ENCODE assay signal across 8 cellular contexts in the genomic region with DNA sequence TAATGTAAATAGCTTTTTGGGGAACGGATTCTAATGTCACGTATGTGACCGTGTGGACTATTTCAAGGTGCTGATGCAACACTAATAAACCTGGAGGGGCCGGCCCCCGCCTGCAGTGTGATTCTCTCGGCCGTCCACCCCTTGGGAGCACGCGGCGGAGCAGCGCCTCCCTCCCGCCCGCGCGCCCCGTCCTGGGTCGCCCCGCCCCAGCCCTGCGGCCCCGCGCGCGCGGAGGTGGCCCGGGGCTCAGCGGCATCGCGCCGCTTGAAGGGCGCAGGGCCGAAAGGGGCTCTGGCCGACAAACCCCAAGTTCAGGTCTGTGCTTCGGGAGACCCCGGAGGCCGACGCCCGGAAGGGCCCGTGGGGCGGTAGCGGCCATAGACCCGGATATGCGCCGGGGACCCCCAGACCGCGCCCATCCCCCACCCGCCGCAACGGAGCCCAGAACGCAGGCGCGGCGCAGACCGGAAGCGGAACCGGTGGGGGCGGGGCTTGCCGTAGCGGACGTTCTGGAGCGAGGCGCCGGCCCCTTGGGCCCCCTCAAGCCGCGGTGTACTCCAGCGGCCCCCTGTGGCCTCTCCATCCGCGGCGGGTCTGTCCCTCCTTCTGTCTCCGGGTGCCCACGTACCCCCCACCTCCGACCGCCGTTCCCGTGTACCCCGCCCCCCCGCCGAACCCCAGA. TPM values are rescaled to one million over a fixed set of nuclear protein-coding genes. Genes with fewer than 3 reads are reported as not detected.
DNase-seq lines count a peak whose midpoint lies in the region; ATAC-seq and TF ChIP-seq lines count a peak whose summit lies in the region.

A gene with protein sequence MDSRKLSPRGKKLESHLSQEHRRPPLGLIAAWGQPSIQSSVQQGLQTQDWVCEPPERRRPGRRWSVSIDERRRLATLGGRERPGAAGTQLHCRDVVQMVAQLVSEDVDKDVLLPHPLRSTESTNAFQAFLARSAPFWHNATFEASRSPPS (plus strand): TSS at position 495 of the 682 bp plus-strand sequence. CDS start 803 bp downstream, outside the sequence.

- no peaks in the 10 kb centered on the region for H3K9me2 ChIP-seq in PC-9 (ENCODE audit: insufficient read depth)

- H3K4me3 ChIP-seq in Caco-2 (ENCODE audit: low read depth, low read length) (peak within 1 kb of the TSS; percentile 85), PC-9 (peak within 1 kb of the TSS; percentile 79), esophagus squamous epithelium (peak within 1 kb of the TSS; percentile 68 to 92 (median 82))
- peak within 1 kb of the TSS; percentile 63 for H3K4me3 ChIP-seq in naive thymus-derived CD4-positive, alpha-beta T cell (ENCODE audit: low read length)

- intact Hi-C loops in Caco-2 (cut with micrococcal nuclease; ENCODE audit: unreplicated experiment) (loop anchor here (1.0 kb wide), 1 partner anchor 17 kb away; no protein-coding TSS in a partner anchor), PC-9 (cut with micrococcal nuclease; ENCODE audit: unreplicated experiment) (no loop called here), esophagus squamous epithelium (cut with DNase I) (no loop called here)
- intact Hi-C loops in naive thymus-derived CD4-positive, alpha-beta T cell (cut with micrococcal nuclease), result loop anchor here (1.0 kb wide), 6 partner anchors 13 to 97 kb away; partner anchors contain the start of genes BRF1 (in 1 of the 2), MTA1 (in 1 of the 2) and TEDC1 (in 1 of the 2)

- peaks cover 12% of the 10 kb centered on the region for H3K9me3 Mint-ChIP-seq in Caco-2 (ENCODE audit: unreplicated experiment)
- peaks cover 13% of the 10 kb centered on the region for H3K9me3 Mint-ChIP-seq in activated T-cell treated with anti-CD3 and anti-CD28 coated beads, Interleukin-2, amount 50 U/mL, for 4 hours
- peaks cover 6 to 31% (median 16%) of the 10 kb centered on the region in 11 donors for H3K9me3 Mint-ChIP-seq in naive thymus-derived CD4-positive, alpha-beta T cell
- H3K9me3 Mint-ChIP-seq in stimulated activated effector memory CD8-positive, alpha-beta T cell treated with anti-CD3 and anti-CD28 coated beads, Interleukin-12 subunit alpha, Interleukin-12 subunit beta, amount 100 ng/mL, for 72 hours, result peaks cover 3% of the 10 kb centered on the region

- no peak for TF ChIP-seq CTCF in Caco-2 (IDR thresholded peaks at IDR 0.05; ENCODE audit: insufficient read depth in 1 of 2, low read depth in 1 of 2, low read length in 1 of 2, severe bottlenecking in 1 of 2, unreplicated experiment in 1 of 2)
- TF ChIP-seq CTCF in PC-9 (conservative IDR thresholded peaks at IDR 0.05), result no peak
- peak in 1 of 6 experiments; percentile 24 for TF ChIP-seq CTCF in esophagus squamous epithelium (IDR thresholded peaks at IDR 0.05)

- no peaks in the 10 kb centered on the region for H3K4me1 Mint-ChIP-seq in Caco-2 (ENCODE audit: low read depth, unreplicated experiment)
- H3K4me1 Mint-ChIP-seq in activated T-cell treated with anti-CD3 and anti-CD28 coated beads, Interleukin-2, amount 50 U/mL, for 4 hours (ENCODE audit: low read depth), result peaks cover 25% of the 10 kb centered on the region
- H3K4me1 Mint-ChIP-seq in naive thymus-derived CD4-positive, alpha-beta T cell, result peaks cover 6 to 29% (median 18%) of the 10 kb centered on the region in 7 donors
- peaks cover 19% of the 10 kb centered on the region for H3K4me1 Mint-ChIP-seq in stimulated activated effector memory CD8-positive, alpha-beta T cell treated with anti-CD3 and anti-CD28 coated beads, Interleukin-12 subunit alpha, Interleukin-12 subunit beta, amount 100 ng/mL, for 72 hours

- peak within 1 kb of the TSS; percentile 34 for H3K27ac ChIP-seq in PC-9
- H3K27ac ChIP-seq in esophagus squamous epithelium, result peak within 1 kb of the TSS; percentile 77 to 92 (median 86)
- H3K27ac ChIP-seq in naive thymus-derived CD4-positive, alpha-beta T cell (ENCODE audit: low read depth, low read length), result peak within 1 kb of the TSS; percentile 87

- H3K4me3 Mint-ChIP-seq in Caco-2 (ENCODE audit: unreplicated experiment), result peak within 1 kb of the TSS; percentile 91
- H3K4me3 Mint-ChIP-seq in activated T-cell treated with anti-CD3 and anti-CD28 coated beads, Interleukin-2, amount 50 U/mL, for 4 hours, result peak within 1 kb of the TSS; percentile 87
- peak within 1 kb of the TSS; percentile 78 to 95 (median 83) for H3K4me3 Mint-ChIP-seq in naive thymus-derived CD4-positive, alpha-beta T cell
- peak within 1 kb of the TSS; percentile 79 for H3K4me3 Mint-ChIP-seq in stimulated activated effector memory CD8-positive, alpha-beta T cell treated with anti-CD3 and anti-CD28 coated beads, Interleukin-12 subunit alpha, Interleukin-12 subunit beta, amount 100 ng/mL, for 72 hours

- peak within 1 kb of the TSS; percentile 92 for H3K4me2 ChIP-seq in PC-9

- CTCF ChIA-PET in Caco-2 (lab: Charles Lee), result interaction anchor here (0.7 to 2.0 kb wide), 3 partner anchors 27 to 250 kb away, joined by 4 to 8 read pairs (median 4); no protein-coding TSS in a partner anchor
- CTCF ChIA-PET in PC-9 (lab: Charles Lee), result no interaction called here
- CTCF ChIA-PET in naive thymus-derived CD4-positive, alpha-beta T cell (lab: Charles Lee), result interaction anchor here (1.5 to 2.0 kb wide), 2 partner anchors 83 to 92 kb away, joined by 3 to 5 read pairs; no protein-coding TSS in a partner anchor

- no peaks in the 10 kb centered on the region for H3K27me3 Mint-ChIP-seq in Caco-2 (ENCODE audit: insufficient read depth, unreplicated experiment)
- no peaks in the 10 kb centered on the region for H3K27me3 Mint-ChIP-seq in activated T-cell treated with anti-CD3 and anti-CD28 coated beads, Interleukin-2, amount 50 U/mL, for 4 hours (ENCODE audit: low read depth)
- no peaks in the 10 kb centered on the region for H3K27me3 Mint-ChIP-seq in naive thymus-derived CD4-positive, alpha-beta T cell

- H4K20me1 ChIP-seq in PC-9 (ENCODE audit: insufficient read depth), result no peaks in the 10 kb centered on the region

- peak within 1 kb of the TSS; percentile 81 for H3K27ac Mint-ChIP-seq in Caco-2 (ENCODE audit: unreplicated experiment)
- peak within 1 kb of the TSS; percentile 57 to 95 (median 86) for H3K27ac Mint-ChIP-seq in naive thymus-derived CD4-positive, alpha-beta T cell
- H3K27ac Mint-ChIP-seq in stimulated activated effector memory CD8-positive, alpha-beta T cell treated with anti-CD3 and anti-CD28 coated beads, Interleukin-12 subunit alpha, Interleukin-12 subunit beta, amount 100 ng/mL, for 72 hours, result peak within 1 kb of the TSS; percentile 88

- peaks cover 21% of the 10 kb centered on the region for H3K36me3 Mint-ChIP-seq in Caco-2 (ENCODE audit: insufficient read depth, unreplicated experiment)
- H3K36me3 Mint-ChIP-seq in activated T-cell treated with anti-CD3 and anti-CD28 coated beads, Interleukin-2, amount 50 U/mL, for 4 hours (ENCODE audit: insufficient read depth), result peaks cover 15% of the 10 kb centered on the region
- peaks cover 12 to 25% (median 15%) of the 10 kb centered on the region in 5 donors for H3K36me3 Mint-ChIP-seq in naive thymus-derived CD4-positive, alpha-beta T cell
- H3K36me3 Mint-ChIP-seq in stimulated activated effector memory CD8-positive, alpha-beta T cell treated with anti-CD3 and anti-CD28 coated beads, Interleukin-12 subunit alpha, Interleukin-12 subunit beta, amount 100 ng/mL, for 72 hours, result peaks cover 28% of the 10 kb centered on the region

- POLR2A ChIA-PET in Caco-2 (lab: Charles Lee) (no interaction called here), PC-9 (lab: Charles Lee; ENCODE audit: unreplicated experiment) (no interaction called here)
- POLR2A ChIA-PET in naive thymus-derived CD4-positive, alpha-beta T cell (lab: Charles Lee), result interaction anchor here (0.7 to 1.6 kb wide), 4 partner anchors 11 to 91 kb away, joined by 3 to 6 read pairs (median 4); no protein-coding TSS in a partner anchor

- DNase-seq in Caco-2, result peak; percentile 88 to 95
- peak; percentile 91 for DNase-seq in HuH-7.5 (ENCODE audit: low spot score)
- peak; percentile 48 to 71 for DNase-seq in PC-9
- DNase-seq in activated T-cell treated with anti-CD3 and anti-CD28 coated beads, Interleukin-2, amount 50 U/mL, for 4 hours, result peak; percentile 92
- peak; percentile 41 for DNase-seq in esophagus squamous epithelium (lab: John Stamatoyannopoulos, UW)
- DNase-seq in naive thymus-derived CD4-positive, alpha-beta T cell, result peak; percentile 75 to 98 (median 84)
- DNase-seq in stimulated activated effector memory CD8-positive, alpha-beta T cell treated with anti-CD3 and anti-CD28 coated beads, Interleukin-12 subunit alpha, Interleukin-12 subunit beta, amount 100 ng/mL, for 72 hours (ENCODE audit: low spot score in 2 of 2), result peak; percentile 96 to 99

- H3K27me3 ChIP-seq in Caco-2 (replicated peaks; ENCODE audit: control insufficient read depth, insufficient read depth, low read length) (no peaks in the 10 kb centered on the region), PC-9 (ENCODE audit: insufficient read depth, low read depth) (no peaks in the 10 kb centered on the region), esophagus squamous epithelium (no peaks in the 10 kb centered on the region)
- H3K27me3 ChIP-seq in naive thymus-derived CD4-positive, alpha-beta T cell (ENCODE audit: control insufficient read depth in 2 of 2, insufficient read depth in 2 of 2, low read length in 2 of 2), result no peaks in the 10 kb centered on the region

- peak within 1 kb of the TSS; percentile 93 for H2AFZ ChIP-seq in PC-9

- H3K36me3 ChIP-seq in Caco-2 (ENCODE audit: control insufficient read depth, insufficient read depth, low read length) (peaks cover 4% of the 10 kb centered on the region), PC-9 (ENCODE audit: low read depth) (peaks cover 22% of the 10 kb centered on the region), esophagus squamous epithelium (peaks cover 0 to 46% (median 12%) of the 10 kb centered on the region in 3 donors)
- H3K36me3 ChIP-seq in naive thymus-derived CD4-positive, alpha-beta T cell (ENCODE audit: control insufficient read depth in 2 of 3, insufficient read depth in 3 of 3, low read length in 3 of 3), result peaks cover 0 to 21% (median 4%) of the 10 kb centered on the region in 3 experiments

- TSS peak; percentile 89 for BruUV-seq in Caco-2 (replicated peaks; lab: Mats Ljungman, UMichigan)
- no TSS peak for BruUV-seq in PC-9 (replicated peaks; lab: Mats Ljungman, UMichigan)

- H3K79me2 ChIP-seq in PC-9 (ENCODE audit: low read depth), result peaks cover 11% of the 10 kb centered on the region

- H3K9me3 ChIP-seq in Caco-2 (no peaks in the 10 kb centered on the region), PC-9 (ENCODE audit: insufficient read depth, low read depth) (peaks cover 40% of the 10 kb centered on the region), esophagus squamous epithelium (peaks cover 0 to 6% (median 0%) of the 10 kb centered on the region in 3 donors)
- peaks cover 0 to 15% (median 0%) of the 10 kb centered on the region in 3 experiments for H3K9me3 ChIP-seq in naive thymus-derived CD4-positive, alpha-beta T cell (ENCODE audit: control insufficient read depth in 2 of 3, low read length in 3 of 3)

- H3F3A ChIP-seq in PC-9 (ENCODE audit: insufficient read depth, low read depth), result peaks cover 10% of the 10 kb centered on the region; the same call in 1 of the 2 replicates

- TF ChIP-seq POLR2A in esophagus squamous epithelium (IDR thresholded peaks at IDR 0.05), result peak in 3 of 4 donors; percentile 23 to 66 (median 61)

- WGBS in esophagus squamous epithelium, 2 donors, result 0 to 18% methylated on average over 1 to 3 of the region's 77 CpGs

- H3K4me1 ChIP-seq in Caco-2 (peaks cover 6% of the 10 kb centered on the region; the same call in 1 of the 2 replicates), PC-9 (replicated peaks; ENCODE audit: insufficient read depth) (peaks cover 7% of the 10 kb centered on the region; the same call in 1 of the 2 replicates), esophagus squamous epithelium (peaks cover 14 to 33% (median 17%) of the 10 kb centered on the region in 3 donors)
- H3K4me1 ChIP-seq in naive thymus-derived CD4-positive, alpha-beta T cell (ENCODE audit: control insufficient read depth in 2 of 2, insufficient read depth in 2 of 2, low read length in 2 of 2), result peaks cover 20 to 25% of the 10 kb centered on the region in 2 donors

- peak; percentile 76 for ATAC-seq in GM21423 (IDR thresholded peaks at IDR 0.05; ENCODE audit: unreplicated experiment)
- peak; percentile 87 to 92 for ATAC-seq in activated T-cell treated with anti-CD3 and anti-CD28 coated beads, Interleukin-2, amount 50 U/mL, for 4 hours
- peak; percentile 93 for ATAC-seq in naive thymus-derived CD4-positive, alpha-beta T cell
- peak; percentile 90 for ATAC-seq in stimulated activated effector memory CD8-positive, alpha-beta T cell treated with anti-CD3 and anti-CD28 coated beads, Interleukin-12 subunit alpha, Interleukin-12 subunit beta, amount 100 ng/mL, for 72 hours

RNA-seq across cellular contexts. Expression of the gene that starts here (rescaled TPM):
- total RNA-seq in Caco-2 (2022) (0.86 and 0.91 TPM in 2 replicates), PC-9 (2021) (2.6 and 6.5 TPM in 2 replicates), esophagus squamous epithelium (under 1 TPM in 1 of 4 donors, not detected in 3; 0.57 TPM)
- 1 to 10 TPM in 2 of 3 donors, under 1 TPM in 1; 0.71 to 1.7 (median 1.2) TPM for total RNA-seq in activated T-cell treated with anti-CD3 and anti-CD28 coated beads, Interleukin-2, amount 50 U/mL, for 4 hours
- 10 to 100 TPM in 1 of 5 experiments, 1 to 10 TPM in 4; 1.4 to 10.5 (median 6.5) TPM for total RNA-seq in naive thymus-derived CD4-positive, alpha-beta T cell
- under 1 TPM; 0.21 to 0.25 TPM for polyA plus RNA-seq in naive thymus-derived CD4-positive, alpha-beta T cell

Comparison
In these comparisons a context has a peak if more than half of its experiments do, and no peak if none do; other contexts are left out.
1. Peak in every context shown above with its lines: DNase-seq, ATAC-seq, H3K4me3 ChIP-seq and H3K27ac ChIP-seq.
2. Peak in DNase-seq and H3K4me3 ChIP-seq in Caco-2; RNA of the gene not detected or under 1 TPM.
3. Peak in DNase-seq, H3K4me3 ChIP-seq and H3K27ac ChIP-seq in esophagus squamous epithelium; RNA of the gene not detected or under 1 TPM.
4. DNase-seq: peak in every context shown above with its lines; median percentile 98 in stimulated activated effector memory CD8-positive, alpha-beta T cell treated with anti-CD3 and anti-CD28 coated beads, Interleukin-12 subunit alpha, Interleukin-12 subunit beta, amount 100 ng/mL, for 72 hours; 92 in activated T-cell treated with anti-CD3 and anti-CD28 coated beads, Interleukin-2, amount 50 U/mL, for 4 hours; 92 in Caco-2; 91 in HuH-7.5; 84 in naive thymus-derived CD4-positive, alpha-beta T cell; 60 in PC-9; 41 in esophagus squamous epithelium.
5. H3K27ac ChIP-seq: peak in every context shown above with its lines; median percentile 87 in naive thymus-derived CD4-positive, alpha-beta T cell; 86 in esophagus squamous epithelium; 34 in PC-9.
6. intact Hi-C loops: an anchor here in Caco-2 (1.0 kb wide) and naive thymus-derived CD4-positive, alpha-beta T cell (1.0 kb wide); none called in PC-9 and esophagus squamous epithelium.